Comparison of ENCODE assay signal across 8 cellular contexts in genomic region chr3:197297020-197297419, GRCh38. TPM values are rescaled to one million over a fixed set of nuclear protein-coding genes. Genes with fewer than 3 reads are reported as not detected.
DNase-seq lines count a peak whose midpoint lies in the region; ATAC-seq and TF ChIP-seq lines count a peak whose summit lies in the region.

No MANE protein-coding gene starts in this region.

- H3K27me3 ChIP-seq in HUES64 (ENCODE audit: insufficient read depth, low read length) = peaks cover 4% of the 10 kb centered on the region; the same call in 1 of the 2 replicates

- peaks cover 18 to 25% (median 24%) of the 10 kb centered on the region in 3 donors for H3K27me3 Mint-ChIP-seq in CD14-positive monocyte (ENCODE audit: low read depth in 3 of 3)
- H3K27me3 Mint-ChIP-seq in brain = peaks cover 31% of the 10 kb centered on the region
- peaks cover 5% of the 10 kb centered on the region for H3K27me3 Mint-ChIP-seq in memory B cell

- peak overlapping the region; percentile 92 for H3K9ac ChIP-seq in HUES64 (ENCODE audit: low read depth, low read length)

- TF ChIP-seq CTCF in CD14-positive monocyte (IDR thresholded peaks at IDR 0.05) (no peak), brain (conservative IDR thresholded peaks at IDR 0.05) (no peak)

- no peak overlapping the region for H3K27ac ChIP-seq in HUES64 (ENCODE audit: low read depth, low read length)

- ATAC-seq in memory B cell (ENCODE audit: low read depth) = no peak

- peaks cover 36% of the 10 kb centered on the region for H3K4me1 Mint-ChIP-seq in CD14-positive monocyte
- H3K4me1 Mint-ChIP-seq in brain = peaks cover 52% of the 10 kb centered on the region
- peaks cover 15% of the 10 kb centered on the region for H3K4me1 Mint-ChIP-seq in memory B cell

- peaks cover 20% of the 10 kb centered on the region for H3K4me1 ChIP-seq in HUES64 (ENCODE audit: insufficient read depth, low read length)

- no peaks in the 10 kb centered on the region for H3K9me3 ChIP-seq in HUES64 (ENCODE audit: insufficient read depth, low read depth, low read length)

- peaks cover 0 to 2% (median 0%) of the 10 kb centered on the region in 7 donors for H3K9me3 Mint-ChIP-seq in CD14-positive monocyte
- peaks cover 0 to 4% (median 0%) of the 10 kb centered on the region in 5 experiments for H3K9me3 Mint-ChIP-seq in brain
- no peaks in the 10 kb centered on the region for H3K9me3 Mint-ChIP-seq in memory B cell

- peak overlapping the region; percentile 94 for H3K4me3 ChIP-seq in HUES64 (ENCODE audit: low read length)

- peaks cover 8 to 12% of the 10 kb centered on the region in 2 donors for H3K36me3 Mint-ChIP-seq in CD14-positive monocyte
- H3K36me3 Mint-ChIP-seq in brain = peaks cover 15% of the 10 kb centered on the region
- H3K36me3 Mint-ChIP-seq in memory B cell = peaks cover 3% of the 10 kb centered on the region

- intact Hi-C loops in CD14-positive monocyte (cut with micrococcal nuclease) = no loop called here

- DNase-seq in CD14-positive monocyte (ENCODE audit: low spot score) (no peak), memory B cell (ENCODE audit: low spot score in 2 of 2) (no peak), NCI-H2107 treated with DMSO at 0.1 percent for 48 hours (lab: John Stamatoyannopoulos, UW; ENCODE audit: unreplicated experiment) (no peak), HPDE6-E6E7 (ENCODE audit: extremely low spot score) (no peak), A172 (ENCODE audit: low spot score) (no peak)
- DNase-seq in NK-92 treated with Interleukin-12 subunit alpha and Interleukin-12 subunit beta, amount 100 ng/mL, for 24 hours (lab: John Stamatoyannopoulos, UW) = no peak

- peaks cover 41% of the 10 kb centered on the region for H3K36me3 ChIP-seq in HUES64 (ENCODE audit: insufficient read depth, low read length)

- H3K4me3 Mint-ChIP-seq in CD14-positive monocyte (peak overlapping the region; percentile 93), brain (peak overlapping the region; percentile 94 to 99 (median 96)), memory B cell (peak overlapping the region; percentile 88)

- peak overlapping the region in 5 of 7 donors; percentile 52 to 81 (median 66) for H3K27ac Mint-ChIP-seq in CD14-positive monocyte
- H3K27ac Mint-ChIP-seq in brain = peak overlapping the region; percentile 80 to 94 (median 92)
- H3K27ac Mint-ChIP-seq in memory B cell = peak overlapping the region; percentile 85

- WGBS in HUES64 = 3% methylated on average over 14 of the region's 14 CpGs

RNA-seq across cellular contexts. Expression of gene DLG1, which starts 1.4 kb away (rescaled TPM):
- polyA plus RNA-seq in CD14-positive monocyte (10 to 100 TPM in 1 of 2 donors, 1 to 10 TPM in 1; 6.5 to 10.2 TPM), brain (ENCODE audit: insufficient read depth, low read depth, low replicate concordance) (27.7 TPM)
- polyA plus RNA-seq in HUES64 (2013, experiment 1 of 2) = 53.9 TPM
- polyA plus RNA-seq in HUES64 (2013, experiment 2 of 2) = 59.1 TPM
- 144 and 148 TPM in 2 replicates for total RNA-seq in A172 (2014; rRNA removed; shearing (Covaris generic))
